1 cellular context compared by ENCODE assay signal in the genomic region with DNA sequence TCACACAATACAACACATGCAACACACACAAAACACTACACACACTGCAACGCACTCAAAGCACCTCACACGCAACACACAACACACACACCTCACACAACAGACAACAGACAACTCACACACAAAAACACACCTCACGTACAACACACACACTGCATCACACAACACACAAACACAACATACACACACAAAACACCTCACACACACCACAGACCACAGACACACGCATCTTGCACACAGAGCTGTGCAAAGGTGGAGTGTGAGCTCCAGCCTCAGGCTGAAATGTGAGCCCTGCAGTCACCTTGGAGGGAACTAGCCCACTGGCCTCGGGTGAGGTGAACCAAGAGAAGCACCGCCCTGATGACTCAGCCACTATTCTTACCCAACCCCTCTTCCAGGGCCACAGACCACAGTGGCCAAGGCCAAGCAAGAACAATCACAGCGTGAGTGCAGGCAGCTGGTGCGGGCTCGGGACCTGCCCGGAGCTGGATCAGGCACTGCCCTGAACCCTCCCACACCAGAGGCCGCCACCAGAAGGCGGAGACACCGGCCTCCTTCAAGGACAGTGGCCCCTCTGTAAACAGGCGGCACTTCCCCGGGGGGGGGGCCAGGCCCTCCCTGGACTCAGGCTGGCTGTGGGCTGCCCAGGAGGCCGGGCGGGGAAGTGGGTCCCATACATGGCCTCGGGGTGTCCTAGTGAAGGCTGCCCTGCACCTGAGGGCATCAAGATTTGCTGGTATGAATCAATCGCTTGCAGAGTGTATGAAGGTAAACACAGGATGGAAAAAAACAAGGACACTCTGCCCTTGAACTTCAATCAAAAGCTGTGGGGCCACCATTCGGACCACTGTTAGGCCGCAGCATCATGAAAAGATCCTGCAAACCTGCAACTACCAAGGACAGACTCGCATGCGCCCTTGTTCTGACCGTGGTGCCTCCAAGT.
TF ChIP-seq lines count a peak whose summit lies in the region.

No MANE protein-coding gene starts in this region.

TF ChIP-seq in HepG2, 621 proteins besides CTCF, POLR2A, EP300 and RAD21 (continued from another document):
- TF ChIP-seq, protein P1, sequence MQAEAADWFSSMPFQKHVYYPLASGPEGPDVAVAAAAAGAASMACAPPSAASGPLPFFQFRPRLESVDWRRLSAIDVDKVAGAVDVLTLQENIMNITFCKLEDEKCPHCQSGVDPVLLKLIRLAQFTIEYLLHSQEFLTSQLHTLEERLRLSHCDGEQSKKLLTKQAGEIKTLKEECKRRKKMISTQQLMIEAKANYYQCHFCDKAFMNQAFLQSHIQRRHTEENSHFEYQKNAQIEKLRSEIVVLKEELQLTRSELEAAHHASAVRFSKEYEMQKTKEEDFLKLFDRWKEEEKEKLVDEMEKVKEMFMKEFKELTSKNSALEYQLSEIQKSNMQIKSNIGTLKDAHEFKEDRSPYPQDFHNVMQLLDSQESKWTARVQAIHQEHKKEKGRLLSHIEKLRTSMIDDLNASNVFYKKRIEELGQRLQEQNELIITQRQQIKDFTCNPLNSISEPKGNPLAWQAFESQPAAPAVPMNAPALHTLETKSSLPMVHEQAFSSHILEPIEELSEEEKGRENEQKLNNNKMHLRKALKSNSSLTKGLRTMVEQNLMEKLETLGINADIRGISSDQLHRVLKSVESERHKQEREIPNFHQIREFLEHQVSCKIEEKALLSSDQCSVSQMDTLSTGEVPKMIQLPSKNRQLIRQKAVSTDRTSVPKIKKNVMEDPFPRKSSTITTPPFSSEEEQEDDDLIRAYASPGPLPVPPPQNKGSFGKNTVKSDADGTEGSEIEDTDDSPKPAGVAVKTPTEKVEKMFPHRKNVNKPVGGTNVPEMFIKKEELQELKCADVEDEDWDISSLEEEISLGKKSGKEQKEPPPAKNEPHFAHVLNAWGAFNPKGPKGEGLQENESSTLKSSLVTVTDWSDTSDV (CRISPR knock-in tag; IDR thresholded peaks at IDR 0.05) = 0 out of 2 replicates have a peak, but pooled peaks have one; percentile 82
- TF ChIP-seq PAWR (CRISPR knock-in tag; IDR thresholded peaks at IDR 0.05; ENCODE audit: borderline replicate concordance) = no peak
- TF ChIP-seq, protein P2, sequence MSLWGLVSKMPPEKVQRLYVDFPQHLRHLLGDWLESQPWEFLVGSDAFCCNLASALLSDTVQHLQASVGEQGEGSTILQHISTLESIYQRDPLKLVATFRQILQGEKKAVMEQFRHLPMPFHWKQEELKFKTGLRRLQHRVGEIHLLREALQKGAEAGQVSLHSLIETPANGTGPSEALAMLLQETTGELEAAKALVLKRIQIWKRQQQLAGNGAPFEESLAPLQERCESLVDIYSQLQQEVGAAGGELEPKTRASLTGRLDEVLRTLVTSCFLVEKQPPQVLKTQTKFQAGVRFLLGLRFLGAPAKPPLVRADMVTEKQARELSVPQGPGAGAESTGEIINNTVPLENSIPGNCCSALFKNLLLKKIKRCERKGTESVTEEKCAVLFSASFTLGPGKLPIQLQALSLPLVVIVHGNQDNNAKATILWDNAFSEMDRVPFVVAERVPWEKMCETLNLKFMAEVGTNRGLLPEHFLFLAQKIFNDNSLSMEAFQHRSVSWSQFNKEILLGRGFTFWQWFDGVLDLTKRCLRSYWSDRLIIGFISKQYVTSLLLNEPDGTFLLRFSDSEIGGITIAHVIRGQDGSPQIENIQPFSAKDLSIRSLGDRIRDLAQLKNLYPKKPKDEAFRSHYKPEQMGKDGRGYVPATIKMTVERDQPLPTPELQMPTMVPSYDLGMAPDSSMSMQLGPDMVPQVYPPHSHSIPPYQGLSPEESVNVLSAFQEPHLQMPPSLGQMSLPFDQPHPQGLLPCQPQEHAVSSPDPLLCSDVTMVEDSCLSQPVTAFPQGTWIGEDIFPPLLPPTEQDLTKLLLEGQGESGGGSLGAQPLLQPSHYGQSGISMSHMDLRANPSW (CRISPR knock-in tag; IDR thresholded peaks at IDR 0.05; ENCODE audit: borderline replicate concordance) = no peak; the same call in 1 of the 2 replicates
- TF ChIP-seq, protein P3, sequence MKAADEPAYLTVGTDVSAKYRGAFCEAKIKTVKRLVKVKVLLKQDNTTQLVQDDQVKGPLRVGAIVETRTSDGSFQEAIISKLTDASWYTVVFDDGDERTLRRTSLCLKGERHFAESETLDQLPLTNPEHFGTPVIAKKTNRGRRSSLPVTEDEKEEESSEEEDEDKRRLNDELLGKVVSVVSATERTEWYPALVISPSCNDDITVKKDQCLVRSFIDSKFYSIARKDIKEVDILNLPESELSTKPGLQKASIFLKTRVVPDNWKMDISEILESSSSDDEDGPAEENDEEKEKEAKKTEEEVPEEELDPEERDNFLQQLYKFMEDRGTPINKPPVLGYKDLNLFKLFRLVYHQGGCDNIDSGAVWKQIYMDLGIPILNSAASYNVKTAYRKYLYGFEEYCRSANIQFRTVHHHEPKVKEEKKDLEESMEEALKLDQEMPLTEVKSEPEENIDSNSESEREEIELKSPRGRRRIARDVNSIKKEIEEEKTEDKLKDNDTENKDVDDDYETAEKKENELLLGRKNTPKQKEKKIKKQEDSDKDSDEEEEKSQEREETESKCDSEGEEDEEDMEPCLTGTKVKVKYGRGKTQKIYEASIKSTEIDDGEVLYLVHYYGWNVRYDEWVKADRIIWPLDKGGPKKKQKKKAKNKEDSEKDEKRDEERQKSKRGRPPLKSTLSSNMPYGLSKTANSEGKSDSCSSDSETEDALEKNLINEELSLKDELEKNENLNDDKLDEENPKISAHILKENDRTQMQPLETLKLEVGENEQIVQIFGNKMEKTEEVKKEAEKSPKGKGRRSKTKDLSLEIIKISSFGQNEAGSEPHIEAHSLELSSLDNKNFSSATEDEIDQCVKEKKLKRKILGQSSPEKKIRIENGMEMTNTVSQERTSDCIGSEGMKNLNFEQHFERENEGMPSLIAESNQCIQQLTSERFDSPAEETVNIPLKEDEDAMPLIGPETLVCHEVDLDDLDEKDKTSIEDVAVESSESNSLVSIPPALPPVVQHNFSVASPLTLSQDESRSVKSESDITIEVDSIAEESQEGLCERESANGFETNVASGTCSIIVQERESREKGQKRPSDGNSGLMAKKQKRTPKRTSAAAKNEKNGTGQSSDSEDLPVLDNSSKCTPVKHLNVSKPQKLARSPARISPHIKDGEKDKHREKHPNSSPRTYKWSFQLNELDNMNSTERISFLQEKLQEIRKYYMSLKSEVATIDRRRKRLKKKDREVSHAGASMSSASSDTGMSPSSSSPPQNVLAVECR (CRISPR knock-in tag; IDR thresholded peaks at IDR 0.05; ENCODE audit: borderline replicate concordance) = peak; percentile 92; the same call in 1 of the 2 replicates
- TF ChIP-seq, protein P4, sequence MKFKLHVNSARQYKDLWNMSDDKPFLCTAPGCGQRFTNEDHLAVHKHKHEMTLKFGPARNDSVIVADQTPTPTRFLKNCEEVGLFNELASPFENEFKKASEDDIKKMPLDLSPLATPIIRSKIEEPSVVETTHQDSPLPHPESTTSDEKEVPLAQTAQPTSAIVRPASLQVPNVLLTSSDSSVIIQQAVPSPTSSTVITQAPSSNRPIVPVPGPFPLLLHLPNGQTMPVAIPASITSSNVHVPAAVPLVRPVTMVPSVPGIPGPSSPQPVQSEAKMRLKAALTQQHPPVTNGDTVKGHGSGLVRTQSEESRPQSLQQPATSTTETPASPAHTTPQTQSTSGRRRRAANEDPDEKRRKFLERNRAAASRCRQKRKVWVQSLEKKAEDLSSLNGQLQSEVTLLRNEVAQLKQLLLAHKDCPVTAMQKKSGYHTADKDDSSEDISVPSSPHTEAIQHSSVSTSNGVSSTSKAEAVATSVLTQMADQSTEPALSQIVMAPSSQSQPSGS (CRISPR knock-in tag; IDR thresholded peaks at IDR 0.05) = peak; percentile 95
- no peak for TF ChIP-seq MLLT10 (CRISPR knock-in tag; IDR thresholded peaks at IDR 0.05)
- TF ChIP-seq, protein P5, sequence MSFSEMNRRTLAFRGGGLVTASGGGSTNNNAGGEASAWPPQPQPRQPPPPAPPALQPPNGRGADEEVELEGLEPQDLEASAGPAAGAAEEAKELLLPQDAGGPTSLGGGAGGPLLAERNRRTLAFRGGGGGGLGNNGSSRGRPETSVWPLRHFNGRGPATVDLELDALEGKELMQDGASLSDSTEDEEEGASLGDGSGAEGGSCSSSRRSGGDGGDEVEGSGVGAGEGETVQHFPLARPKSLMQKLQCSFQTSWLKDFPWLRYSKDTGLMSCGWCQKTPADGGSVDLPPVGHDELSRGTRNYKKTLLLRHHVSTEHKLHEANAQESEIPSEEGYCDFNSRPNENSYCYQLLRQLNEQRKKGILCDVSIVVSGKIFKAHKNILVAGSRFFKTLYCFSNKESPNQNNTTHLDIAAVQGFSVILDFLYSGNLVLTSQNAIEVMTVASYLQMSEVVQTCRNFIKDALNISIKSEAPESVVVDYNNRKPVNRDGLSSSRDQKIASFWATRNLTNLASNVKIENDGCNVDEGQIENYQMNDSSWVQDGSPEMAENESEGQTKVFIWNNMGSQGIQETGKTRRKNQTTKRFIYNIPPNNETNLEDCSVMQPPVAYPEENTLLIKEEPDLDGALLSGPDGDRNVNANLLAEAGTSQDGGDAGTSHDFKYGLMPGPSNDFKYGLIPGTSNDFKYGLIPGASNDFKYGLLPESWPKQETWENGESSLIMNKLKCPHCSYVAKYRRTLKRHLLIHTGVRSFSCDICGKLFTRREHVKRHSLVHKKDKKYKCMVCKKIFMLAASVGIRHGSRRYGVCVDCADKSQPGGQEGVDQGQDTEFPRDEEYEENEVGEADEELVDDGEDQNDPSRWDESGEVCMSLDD (CRISPR knock-in tag; IDR thresholded peaks at IDR 0.05; ENCODE audit: borderline replicate concordance) = peak; percentile 94
- TF ChIP-seq ZNF761 (CRISPR knock-in tag; conservative IDR thresholded peaks at IDR 0.05) = peak; percentile 77; the same call in 1 of the 2 replicates
- TF ChIP-seq, protein P6, sequence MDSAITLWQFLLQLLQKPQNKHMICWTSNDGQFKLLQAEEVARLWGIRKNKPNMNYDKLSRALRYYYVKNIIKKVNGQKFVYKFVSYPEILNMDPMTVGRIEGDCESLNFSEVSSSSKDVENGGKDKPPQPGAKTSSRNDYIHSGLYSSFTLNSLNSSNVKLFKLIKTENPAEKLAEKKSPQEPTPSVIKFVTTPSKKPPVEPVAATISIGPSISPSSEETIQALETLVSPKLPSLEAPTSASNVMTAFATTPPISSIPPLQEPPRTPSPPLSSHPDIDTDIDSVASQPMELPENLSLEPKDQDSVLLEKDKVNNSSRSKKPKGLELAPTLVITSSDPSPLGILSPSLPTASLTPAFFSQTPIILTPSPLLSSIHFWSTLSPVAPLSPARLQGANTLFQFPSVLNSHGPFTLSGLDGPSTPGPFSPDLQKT (CRISPR knock-in tag; IDR thresholded peaks at IDR 0.05; ENCODE audit: borderline replicate concordance) = no peak
- TF ChIP-seq SAFB2 (CRISPR knock-in tag; IDR thresholded peaks at IDR 0.05; ENCODE audit: borderline replicate concordance, low read depth) = peak; percentile 89; the same call in 1 of the 2 replicates
- no peak for TF ChIP-seq ZSCAN22 (CRISPR knock-in tag; IDR thresholded peaks at IDR 0.05)
- peak; percentile 87; the same call in 1 of the 2 replicates for TF ChIP-seq KLF6 (CRISPR knock-in tag; IDR thresholded peaks at IDR 0.05)
